8 cellular contexts compared by ENCODE assay signal in genomic region chr7:29609162-29610030, GRCh38. TPM values are rescaled to one million over a fixed set of nuclear protein-coding genes. Genes with fewer than 3 reads are reported as not detected.
DNase-seq lines count a peak whose midpoint lies in the region; TF ChIP-seq lines count a peak whose summit lies in the region.

No MANE protein-coding gene starts in this region.

- peak overlapping the region; percentile 18 for H3K4me3 Mint-ChIP-seq in type B pancreatic cell
- no peak overlapping the region for H3K4me3 Mint-ChIP-seq in activated naive CD4-positive, alpha-beta T cell treated with anti-CD3 and anti-CD28 coated beads, Interleukin-2, amount 10 ng/mL, durations not matched to agents 7 days and 5 days

- H3K9me3 ChIP-seq in left ventricle myocardium inferior (replicated peaks) = no peaks in the 10 kb centered on the region

- CTCF ChIA-PET in activated naive CD4-positive, alpha-beta T cell treated with anti-CD3 and anti-CD28 coated beads, Interleukin-2, amount 10 ng/mL, durations not matched to agents 7 days and 5 days (lab: Charles Lee) = no interaction called here

- H3K27me3 Mint-ChIP-seq in type B pancreatic cell = no peaks in the 10 kb centered on the region
- peaks cover 13% of the 10 kb centered on the region for H3K27me3 Mint-ChIP-seq in activated naive CD4-positive, alpha-beta T cell treated with anti-CD3 and anti-CD28 coated beads, Interleukin-2, amount 10 ng/mL, durations not matched to agents 7 days and 5 days

- peak overlapping the region; percentile 66 for H3K27ac Mint-ChIP-seq in type B pancreatic cell
- H3K27ac Mint-ChIP-seq in activated naive CD4-positive, alpha-beta T cell treated with anti-CD3 and anti-CD28 coated beads, Interleukin-2, amount 10 ng/mL, durations not matched to agents 7 days and 5 days = no peak overlapping the region

- H3K36me3 ChIP-seq in left ventricle myocardium inferior = no peaks in the 10 kb centered on the region

- intact Hi-C loops in left ventricle myocardium inferior (cut with micrococcal nuclease) = no loop called here

- DNase-seq in AG09319 (ENCODE audit: extremely low read depth, low read depth) (no peak), HT1080 (ENCODE audit: low read depth) (peak; percentile 25), SK-MEL-5 (ENCODE audit: low read depth, low spot score) (peak; percentile 68), left ventricle myocardium inferior (no peak), type B pancreatic cell (ENCODE audit: extremely low spot score, unreplicated experiment) (no peak)
- DNase-seq in activated naive CD4-positive, alpha-beta T cell treated with anti-CD3 and anti-CD28 coated beads, Interleukin-2, amount 10 ng/mL, durations not matched to agents 7 days and 5 days = no peak
- no peak for DNase-seq in activated CD8-positive, alpha-beta memory T cell treated with anti-CD3 and anti-CD28 coated beads, Interleukin-2, amount 50 U/mL, for 48 hours
- DNase-seq in stimulated activated CD4-positive, alpha-beta T cell treated with anti-CD3 and anti-CD28 coated beads, Interleukin-4, amount 100 ng/mL, for 1 hour = no peak

- peaks cover 8% of the 10 kb centered on the region for H3K4me1 ChIP-seq in left ventricle myocardium inferior

- peak; percentile 42 for TF ChIP-seq CTCF in AG09319 (IDR thresholded peaks at IDR 0.05; ENCODE audit: low read depth, low read length)
- TF ChIP-seq CTCF in left ventricle myocardium inferior (IDR thresholded peaks at IDR 0.05; ENCODE audit: borderline replicate concordance) = peak; percentile 74
- peak; percentile 82 for TF ChIP-seq CTCF in type B pancreatic cell (conservative IDR thresholded peaks at IDR 0.05)

- peaks cover 9% of the 10 kb centered on the region for H3K9me3 Mint-ChIP-seq in type B pancreatic cell
- H3K9me3 Mint-ChIP-seq in activated naive CD4-positive, alpha-beta T cell treated with anti-CD3 and anti-CD28 coated beads, Interleukin-2, amount 10 ng/mL, durations not matched to agents 7 days and 5 days = peaks cover under 1% of the 10 kb centered on the region

- in situ Hi-C loops in SK-MEL-5 (cut with HindIII; ENCODE audit: low pct_unique_long_range_greater_than_20kb, low sequenced_read_pairs) = no loop called here

- no peaks in the 10 kb centered on the region for H3K36me3 Mint-ChIP-seq in type B pancreatic cell
- no peaks in the 10 kb centered on the region for H3K36me3 Mint-ChIP-seq in activated naive CD4-positive, alpha-beta T cell treated with anti-CD3 and anti-CD28 coated beads, Interleukin-2, amount 10 ng/mL, durations not matched to agents 7 days and 5 days

- no peak overlapping the region for H3K4me3 ChIP-seq in left ventricle myocardium inferior

- H3K4me1 Mint-ChIP-seq in type B pancreatic cell (ENCODE audit: unreplicated experiment) = peaks cover 32% of the 10 kb centered on the region
- no peaks in the 10 kb centered on the region for H3K4me1 Mint-ChIP-seq in activated naive CD4-positive, alpha-beta T cell treated with anti-CD3 and anti-CD28 coated beads, Interleukin-2, amount 10 ng/mL, durations not matched to agents 7 days and 5 days

- no peaks in the 10 kb centered on the region for H3K27me3 ChIP-seq in left ventricle myocardium inferior (ENCODE audit: low read depth)

- no peak overlapping the region for H3K27ac ChIP-seq in left ventricle myocardium inferior (replicated peaks)

RNA-seq across cellular contexts. Expression of gene PRR15, which starts 45.8 kb away (rescaled TPM):
- not detected in 2 replicates for total RNA-seq in HT1080 (2014; rRNA removed; shearing (Covaris generic))
- polyA plus RNA-seq in HT1080 (2015; cell fraction: cytosol; rRNA removed) = not detected in 2 replicates
- polyA plus RNA-seq in HT1080 (2015; cell fraction: nucleus; rRNA removed) = not detected in 2 replicates
- total RNA-seq in SK-MEL-5 (2014; rRNA removed; shearing (Covaris generic)) = not detected in 2 replicates
- polyA plus RNA-seq in SK-MEL-5 (2015; cell fraction: cytosol; rRNA removed) = not detected in 2 replicates
- polyA plus RNA-seq in SK-MEL-5 (2015; cell fraction: nucleus; rRNA removed) = not detected in 2 replicates
- total RNA-seq in left ventricle myocardium inferior (not detected), type B pancreatic cell (ENCODE audit: low replicate concordance) (10.8 and 36.0 TPM in 2 replicates)

Comparison
In these comparisons a context has a peak if more than half of its experiments do, and no peak if none do; other contexts are left out.
1. DNase-seq: peak in HT1080 (single experiment) and SK-MEL-5 (single experiment); none in AG09319 (single experiment), left ventricle myocardium inferior (single experiment), type B pancreatic cell (single experiment), activated naive CD4-positive, alpha-beta T cell treated with anti-CD3 and anti-CD28 coated beads, Interleukin-2, amount 10 ng/mL, durations not matched to agents 7 days and 5 days (single experiment), activated CD8-positive, alpha-beta memory T cell treated with anti-CD3 and anti-CD28 coated beads, Interleukin-2, amount 50 U/mL, for 48 hours (single experiment) and stimulated activated CD4-positive, alpha-beta T cell treated with anti-CD3 and anti-CD28 coated beads, Interleukin-4, amount 100 ng/mL, for 1 hour (single experiment).
2. RNA of gene PRR15, which starts 45.8 kb away (total RNA-seq): 10.8 to 36.0 TPM in type B pancreatic cell; not detected in left ventricle myocardium inferior (single experiment), not detected in HT1080 and not detected in SK-MEL-5; every median in the first group is over 10 times any median in the second.
3. Peak in every context shown above with its lines, with median percentiles within 50 percentile points of each other: CTCF ChIP-seq.